In the genomic region with DNA sequence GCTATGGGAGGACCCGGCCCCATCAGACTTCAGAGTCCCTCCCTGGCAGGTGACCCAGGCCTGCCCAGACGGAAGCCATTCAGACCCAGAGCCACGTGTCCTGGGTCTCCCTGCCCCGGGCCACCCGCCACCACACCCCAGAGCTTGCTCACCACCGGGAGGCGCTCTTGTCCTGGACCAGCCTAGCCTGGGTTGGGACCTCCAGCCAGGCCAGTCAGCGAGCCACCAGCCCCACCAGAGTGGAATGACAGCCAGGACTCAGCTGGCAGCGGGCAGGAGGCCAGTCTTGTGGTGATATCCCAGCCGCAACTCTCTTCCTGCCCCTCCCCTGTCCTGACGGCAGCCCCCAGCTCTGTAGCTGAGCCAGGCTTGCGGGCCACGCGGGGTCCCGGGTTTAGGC, we compare ENCODE assay signal across 9 cellular contexts. TPM values are rescaled to one million over a fixed set of nuclear protein-coding genes. Genes with fewer than 3 reads are reported as not detected.
DNase-seq lines count a peak whose midpoint lies in the region; ATAC-seq, FAIRE-seq and TF ChIP-seq lines count a peak whose summit lies in the region.
"Had no signal": no experiment of that assay in that cellular context is flagged by ENCODE, and none has a peak within 500 bp of the region (broad histone marks: within the 10 kb centered on the region; RNA-seq: fewer than 3 reads in every experiment).

No MANE protein-coding gene starts in this region.

- no peaks in the 10 kb centered on the region for H3K36me3 Mint-ChIP-seq in activated T-cell treated with anti-CD3 and anti-CD28 coated beads, Interleukin-2, amount 50 U/mL, for 72 hours (ENCODE audit: insufficient read depth in 2 of 2)
- H3K36me3 Mint-ChIP-seq in immature natural killer cell, result no peaks in the 10 kb centered on the region

- H3K4me3 ChIP-seq in H7 (ENCODE audit: insufficient read depth, low read depth, low read length), result no peak overlapping the region
- H3K4me3 ChIP-seq: Peyer's patch had no signal

- H3K27me3 Mint-ChIP-seq in activated T-cell treated with anti-CD3 and anti-CD28 coated beads, Interleukin-2, amount 50 U/mL, for 72 hours (ENCODE audit: low read depth), result no peaks in the 10 kb centered on the region
- peaks cover 0 to 3% (median 0%) of the 10 kb centered on the region in 3 donors for H3K27me3 Mint-ChIP-seq in immature natural killer cell (ENCODE audit: low read depth in 3 of 3)

- no peak for TF ChIP-seq POLR2A in GM12891 (IDR thresholded peaks at IDR 0.05; ENCODE audit: low read depth, low read length)

- no peak overlapping the region for H3K27ac Mint-ChIP-seq in activated T-cell treated with anti-CD3 and anti-CD28 coated beads, Interleukin-2, amount 50 U/mL, for 72 hours
- H3K27ac Mint-ChIP-seq in immature natural killer cell, result peak overlapping the region; percentile 59 to 86 (median 79)

- peaks cover 10% of the 10 kb centered on the region; the same call in 1 of the 2 replicates for H3K27me3 ChIP-seq in H7 (ENCODE audit: control insufficient read depth, insufficient read depth, low read length)
- H3K27me3 ChIP-seq: Peyer's patch had no signal

- peak; percentile 91 for DNase-seq in A172 (ENCODE audit: low spot score)
- peak; percentile 93 for DNase-seq in H7
- peak; percentile 56 to 63 for DNase-seq in activated T-cell treated with anti-CD3 and anti-CD28 coated beads, Interleukin-2, amount 50 U/mL, for 72 hours
- peak; percentile 62 to 70 (median 66) for DNase-seq in immature natural killer cell
- no peak for DNase-seq in GM03348 (ENCODE audit: low spot score)
- DNase-seq in GM12891 (ENCODE audit: insufficient read length, low spot score), result no peak
- DNase-seq in NCI-H1092 (lab: John Stamatoyannopoulos, UW), result no peak

- H3K4me3 Mint-ChIP-seq in activated T-cell treated with anti-CD3 and anti-CD28 coated beads, Interleukin-2, amount 50 U/mL, for 72 hours, result no peak overlapping the region
- peak overlapping the region; percentile 74 to 85 (median 83) for H3K4me3 Mint-ChIP-seq in immature natural killer cell

- FAIRE-seq in GM12891 (lab: Jason Lieb, UNC), result no peak

- H3K4me1 Mint-ChIP-seq in activated T-cell treated with anti-CD3 and anti-CD28 coated beads, Interleukin-2, amount 50 U/mL, for 72 hours (ENCODE audit: low read depth), result peaks cover 11% of the 10 kb centered on the region
- H3K4me1 Mint-ChIP-seq in immature natural killer cell, result peaks cover 20 to 36% of the 10 kb centered on the region in 2 donors

- peak; percentile 24 to 37 for ATAC-seq in activated T-cell treated with anti-CD3 and anti-CD28 coated beads, Interleukin-2, amount 50 U/mL, for 72 hours (replicated peaks in 1 of 2)
- ATAC-seq in HG03378 (IDR thresholded peaks at IDR 0.05; ENCODE audit: unreplicated experiment), result no peak

- no peaks in the 10 kb centered on the region for H3K9me3 Mint-ChIP-seq in activated T-cell treated with anti-CD3 and anti-CD28 coated beads, Interleukin-2, amount 50 U/mL, for 72 hours
- no peaks in the 10 kb centered on the region for H3K9me3 Mint-ChIP-seq in immature natural killer cell

- H3K36me3 ChIP-seq in H7 (replicated peaks; ENCODE audit: control insufficient read depth, insufficient read depth, low read length), result no peaks in the 10 kb centered on the region
- H3K36me3 ChIP-seq: Peyer's patch had no signal

TF ChIP-seq in GM12891, 5 proteins besides CTCF, POLR2A, EP300 and RAD21:
- TF ChIP-seq POU2F2 (IDR thresholded peaks at IDR 0.05; ENCODE audit: low read depth, low read length) (no peak), PAX5 (IDR thresholded peaks at IDR 0.05; ENCODE audit: insufficient read depth, low read length, severe bottlenecking) (no peak), SPI1 (IDR thresholded peaks at IDR 0.05; ENCODE audit: low read depth, low read length) (no peak), TAF1 (IDR thresholded peaks at IDR 0.05; ENCODE audit: low read depth, low read length) (no peak), POLR2AphosphoS5 (IDR thresholded peaks at IDR 0.05; ENCODE audit: low read depth, low read length) (no peak)
TF ChIP-seq in GM12891: peak in this region for 0.

RNA-seq across cellular contexts. Expression of a gene that starts 1.7 kb away (rescaled TPM):
- total RNA-seq in A172 (2014; rRNA removed; shearing (Covaris generic)), result 1.6 TPM in 1 of 2 replicates, not detected in the other
- 1.3 and 2.0 TPM in 2 replicates for total RNA-seq in H7 (2014; rRNA removed; shearing (Covaris generic))
- not detected for total RNA-seq in activated T-cell treated with anti-CD3 and anti-CD28 coated beads, Interleukin-2, amount 50 U/mL, for 72 hours
- polyA plus RNA-seq in immature natural killer cell, result 100 to 1,000 TPM in 2 of 3 donors, 10 to 100 TPM in 1; 93.2 to 201 (median 164) TPM
- not detected for polyA plus RNA-seq in GM12891 (2012; ENCODE audit: low read depth, missing spikeins)

RNA-seq across cellular contexts. Expression of a gene that starts 7.2 kb away (rescaled TPM):
- total RNA-seq in A172 (2014; rRNA removed; shearing (Covaris generic)), result 0.26 TPM in 1 of 2 replicates, not detected in the other
- 0.21 and 0.33 TPM in 2 replicates for total RNA-seq in H7 (2014; rRNA removed; shearing (Covaris generic))
- total RNA-seq in activated T-cell treated with anti-CD3 and anti-CD28 coated beads, Interleukin-2, amount 50 U/mL, for 72 hours, result not detected
- not detected for polyA plus RNA-seq in immature natural killer cell
- not detected for polyA plus RNA-seq in GM12891 (2012; ENCODE audit: low read depth, missing spikeins)

RNA-seq across cellular contexts. Expression of a gene that starts 16.6 kb away (rescaled TPM):
- total RNA-seq in A172 (2014; rRNA removed; shearing (Covaris generic)), result 104 and 109 TPM in 2 replicates
- 45.7 and 53.2 TPM in 2 replicates for total RNA-seq in H7 (2014; rRNA removed; shearing (Covaris generic))
- 10 to 100 TPM; 51.8 to 56.9 TPM for total RNA-seq in activated T-cell treated with anti-CD3 and anti-CD28 coated beads, Interleukin-2, amount 50 U/mL, for 72 hours
- 100 to 1,000 TPM; 135 to 207 (median 182) TPM for polyA plus RNA-seq in immature natural killer cell
- polyA plus RNA-seq in GM12891 (2012; ENCODE audit: low read depth, missing spikeins), result 26.4 TPM

RNA-seq across cellular contexts. Expression of a gene that starts 20.7 kb away (rescaled TPM):
- total RNA-seq in A172 (2014; rRNA removed; shearing (Covaris generic)), result 126 and 133 TPM in 2 replicates
- total RNA-seq in H7 (2014; rRNA removed; shearing (Covaris generic)), result not detected in 2 replicates
- total RNA-seq in activated T-cell treated with anti-CD3 and anti-CD28 coated beads, Interleukin-2, amount 50 U/mL, for 72 hours, result under 1 TPM; 0.43 to 0.65 TPM
- 100 to 1,000 TPM; 673 to 911 (median 762) TPM for polyA plus RNA-seq in immature natural killer cell
- 0.09 TPM for polyA plus RNA-seq in GM12891 (2012; ENCODE audit: low read depth, missing spikeins)

RNA-seq across cellular contexts. Expression of a gene that starts 23.6 kb away (rescaled TPM):
- total RNA-seq in A172 (2014; rRNA removed; shearing (Covaris generic)), result 0.07 and 2.2 TPM in 2 replicates
- total RNA-seq in H7 (2014; rRNA removed; shearing (Covaris generic)), result 0.38 and 2.9 TPM in 2 replicates
- total RNA-seq in activated T-cell treated with anti-CD3 and anti-CD28 coated beads, Interleukin-2, amount 50 U/mL, for 72 hours, result 1 to 10 TPM; 1.0 to 1.4 TPM
- polyA plus RNA-seq in immature natural killer cell, result not detected
- polyA plus RNA-seq in GM12891 (2012; ENCODE audit: low read depth, missing spikeins), result 0.46 TPM

Comparison
In these comparisons a context has a peak if more than half of its experiments do, and no peak if none do; other contexts are left out.
1. DNase-seq: peak in A172 (single experiment), H7 (single experiment), activated T-cell treated with anti-CD3 and anti-CD28 coated beads, Interleukin-2, amount 50 U/mL, for 72 hours (2 of 2) and immature natural killer cell (3 of 3); none in GM03348 (single experiment), GM12891 (single experiment) and NCI-H1092 (single experiment).
2. H3K4me3 Mint-ChIP-seq: peak in immature natural killer cell (5 of 5); none in activated T-cell treated with anti-CD3 and anti-CD28 coated beads, Interleukin-2, amount 50 U/mL, for 72 hours (0 of 2).